24 cellular contexts compared by ENCODE assay signal in the genomic region with DNA sequence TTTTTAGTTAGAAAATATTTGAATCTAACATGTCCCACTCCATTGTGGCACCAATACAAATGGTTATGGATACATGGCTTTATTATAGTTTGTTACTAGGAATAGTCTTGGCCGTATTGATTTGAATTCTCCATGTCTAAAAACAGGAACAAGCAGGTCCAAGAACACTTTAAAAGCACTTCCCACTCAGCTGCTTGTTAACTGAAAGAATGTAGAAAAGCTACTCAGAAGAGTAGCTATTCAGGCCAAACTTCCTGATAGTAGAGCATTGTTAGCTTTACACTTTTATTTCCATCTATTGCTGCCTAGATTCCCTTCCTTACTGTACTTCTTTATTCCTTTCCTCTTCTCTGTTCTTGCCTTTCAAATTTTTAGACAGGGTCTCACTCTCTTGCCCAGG.
"Had no signal": no experiment of that assay in that cellular context is flagged by ENCODE, and none has a peak within 500 bp of the region (broad histone marks: within the 10 kb centered on the region; RNA-seq: fewer than 3 reads in every experiment).

No MANE protein-coding gene starts in this region.

- H3K27me3 ChIP-seq: dorsolateral prefrontal cortex, spleen had no signal

- DNase-seq: activated CD4-positive, alpha-beta T cell treated with anti-CD3 and anti-CD28 coated beads, Interleukin-2, amount 10 ng/mL, durations not matched to agents 7 days and 5 days; activated CD8-positive, alpha-beta T cell treated with anti-CD3 and anti-CD28 coated beads, Interleukin-2, amount 10 ng/mL, durations not matched to agents 7 days and 5 days; activated effector memory CD4-positive, alpha-beta T cell treated with Interleukin-2 at 50 U/mL for 16 hours; activated naive CD4-positive, alpha-beta T cell treated with anti-CD3 and anti-CD28 coated beads, Interleukin-2, amount 10 ng/mL, durations not matched to agents 7 days and 5 days; activated naive CD8-positive, alpha-beta T cell treated with anti-CD3 and anti-CD28 coated beads, Interleukin-2, amount 50 U/mL, for 24 hours; activated T-cell treated with anti-CD3 and anti-CD28 coated beads, Interleukin-2, amount 50 U/mL, for 4 hours; anterior cingulate cortex; caudate nucleus; dorsolateral prefrontal cortex; foreskin fibroblast; glutamatergic neuron; hippocampal formation; left cardiac atrium; midbrain; nucleus accumbens; spleen; stimulated activated CD4-positive, alpha-beta T cell treated with anti-CD3 and anti-CD28 coated beads, Interleukin-4, amount 100 ng/mL, for 4 hours; stimulated activated naive B cell treated with anti-CD40 and anti-IgM and Interleukin-4, amounts not matched to agents 10 μg/mL and 1 μg/mL and 100 μg/mL, for 72 hours; T-helper 9 cell had no signal

- FAIRE-seq: islet of Langerhans, urothelium cell line had no signal

- H3K9me3 ChIP-seq: spleen, thoracic aorta had no signal

- H3K27ac ChIP-seq: dorsolateral prefrontal cortex, epithelial cell of prostate, spleen, thoracic aorta had no signal

- H3K36me3 ChIP-seq: thoracic aorta had no signal

- H3K4me3 ChIP-seq: dorsolateral prefrontal cortex, spleen, thoracic aorta had no signal

- ATAC-seq: activated CD4-positive, CD25-positive, alpha-beta regulatory T cell treated with anti-CD3 and anti-CD28 coated beads, Interleukin-2, amount 50 U/mL, for 24 hours; activated CD8-positive, alpha-beta T cell treated with anti-CD3 and anti-CD28 coated beads, Interleukin-2, amount 10 ng/mL, durations not matched to agents 7 days and 5 days; activated naive CD8-positive, alpha-beta T cell treated with anti-CD3 and anti-CD28 coated beads, Interleukin-2, amount 50 U/mL, for 24 hours; activated T-cell treated with anti-CD3 and anti-CD28 coated beads, Interleukin-2, amount 50 U/mL, for 4 hours; left cardiac atrium; stimulated activated naive B cell treated with anti-CD40 and anti-IgM and Interleukin-4, amounts not matched to agents 10 μg/mL and 1 μg/mL and 100 μg/mL, for 72 hours had no signal
